In genomic region chr19:3095375-3096191, GRCh38 we compare ENCODE assay signal across 8 cellular contexts. TPM values are rescaled to one million over a fixed set of nuclear protein-coding genes. Genes with fewer than 3 reads are reported as not detected.
DNase-seq lines count a peak whose midpoint lies in the region; ATAC-seq and TF ChIP-seq lines count a peak whose summit lies in the region.

No MANE protein-coding gene starts in this region.

- H3K27me3 ChIP-seq in breast epithelium = no peaks in the 10 kb centered on the region

- peak overlapping the region; percentile 69 for H3K4me3 Mint-ChIP-seq in T-helper 2 cell treated with Interferon-gamma antibody and Interleukin-4, amounts not matched to agents 5 μg/mL and 100 μg/mL, for 36 hours
- peak overlapping the region; percentile 80 for H3K4me3 Mint-ChIP-seq in mesothelial cell of epicardium

- H3K27ac Mint-ChIP-seq in T-helper 2 cell treated with Interferon-gamma antibody and Interleukin-4, amounts not matched to agents 5 μg/mL and 100 μg/mL, for 36 hours = no peak overlapping the region
- peak overlapping the region; percentile 72 for H3K27ac Mint-ChIP-seq in mesothelial cell of epicardium

- H3K9me3 ChIP-seq in breast epithelium = no peaks in the 10 kb centered on the region

- peaks cover 24 to 30% of the 10 kb centered on the region in 2 donors for H3K4me1 ChIP-seq in breast epithelium

- H3K4me3 ChIP-seq in GM12865 (ENCODE audit: low read depth, low read length) = peak overlapping the region; percentile 57
- peak overlapping the region; percentile 65 to 98 (median 96) for H3K4me3 ChIP-seq in breast epithelium

- no peak for DNase-seq in GM12865 (ENCODE audit: low read depth)
- peak; percentile 33 for DNase-seq in T-helper 2 cell treated with Interferon-gamma antibody and Interleukin-4, amounts not matched to agents 5 μg/mL and 100 μg/mL, for 36 hours (ENCODE audit: low spot score)
- DNase-seq in breast epithelium (ENCODE audit: low spot score in 2 of 2) = no peak
- no peak for DNase-seq in mesothelial cell of epicardium (ENCODE audit: low spot score in 2 of 2, unreplicated experiment in 2 of 2)
- no peak for DNase-seq in substantia nigra (lab: John Stamatoyannopoulos, UW)
- no peak for DNase-seq in NCI-H2081 (lab: John Stamatoyannopoulos, UW)
- no peak for DNase-seq in NCI-H2029 treated with DMSO at 0.1 percent for 48 hours (lab: John Stamatoyannopoulos, UW)

- H3K9me3 Mint-ChIP-seq in T-helper 2 cell treated with Interferon-gamma antibody and Interleukin-4, amounts not matched to agents 5 μg/mL and 100 μg/mL, for 36 hours = no peaks in the 10 kb centered on the region
- no peaks in the 10 kb centered on the region for H3K9me3 Mint-ChIP-seq in mesothelial cell of epicardium

- TF ChIP-seq CTCF in GM12865 (IDR thresholded peaks at IDR 0.05; ENCODE audit: insufficient read depth, low read depth, low read length, missing control alignments) (no peak), breast epithelium (IDR thresholded peaks at IDR 0.05) (no peak), mesothelial cell of epicardium (IDR thresholded peaks at IDR 0.05; ENCODE audit: unreplicated experiment) (no peak)

- intact Hi-C loops in breast epithelium (cut with DNase I; ENCODE audit: low total_unique reads) = no loop called here

- TF ChIP-seq POLR2A in breast epithelium (IDR thresholded peaks at IDR 0.05) = no peak

- no peaks in the 10 kb centered on the region for H3K36me3 Mint-ChIP-seq in T-helper 2 cell treated with Interferon-gamma antibody and Interleukin-4, amounts not matched to agents 5 μg/mL and 100 μg/mL, for 36 hours (ENCODE audit: low read depth)
- H3K36me3 Mint-ChIP-seq in mesothelial cell of epicardium = no peaks in the 10 kb centered on the region

- H3K27me3 Mint-ChIP-seq in T-helper 2 cell treated with Interferon-gamma antibody and Interleukin-4, amounts not matched to agents 5 μg/mL and 100 μg/mL, for 36 hours (ENCODE audit: low read depth) = peaks cover 32% of the 10 kb centered on the region
- H3K27me3 Mint-ChIP-seq in mesothelial cell of epicardium (ENCODE audit: low read depth) = no peaks in the 10 kb centered on the region

- H3K4me1 Mint-ChIP-seq in T-helper 2 cell treated with Interferon-gamma antibody and Interleukin-4, amounts not matched to agents 5 μg/mL and 100 μg/mL, for 36 hours (ENCODE audit: low read depth) = peaks cover 17% of the 10 kb centered on the region
- peaks cover 21% of the 10 kb centered on the region for H3K4me1 Mint-ChIP-seq in mesothelial cell of epicardium

- ATAC-seq in HG02571 (IDR thresholded peaks at IDR 0.05; ENCODE audit: unreplicated experiment) = no peak

- H3K27ac ChIP-seq in breast epithelium (peak overlapping the region; percentile 89 to 96), substantia nigra (ENCODE audit: low read depth, low read length, poor library complexity, severe bottlenecking) (peak overlapping the region; percentile 63)

- no peaks in the 10 kb centered on the region for H3K36me3 ChIP-seq in breast epithelium

RNA-seq across cellular contexts. Expression of gene GNA11, which starts 1.4 kb away (rescaled TPM):
- total RNA-seq in breast epithelium = 10 to 100 TPM; 40.5 to 52.0 (median 42.3) TPM
- 35.9 to 40.0 TPM (median 36.3 TPM) in 3 replicates for total RNA-seq in mesothelial cell of epicardium

RNA-seq across cellular contexts. Expression of gene TLE5, which starts 33.3 kb away (rescaled TPM):
- total RNA-seq in breast epithelium (100 to 1,000 TPM; 329 to 407 (median 397) TPM), mesothelial cell of epicardium (411 to 417 TPM (median 413 TPM) in 3 replicates)

RNA-seq across cellular contexts. Expression of gene GNA15, which starts 40.2 kb away (rescaled TPM):
- 10 to 100 TPM in 1 of 3 donors, 1 to 10 TPM in 2; 7.8 to 16.2 (median 8.5) TPM for total RNA-seq in breast epithelium
- total RNA-seq in mesothelial cell of epicardium = 0.09 to 0.13 TPM (median 0.13 TPM) in 3 replicates
